In the genomic region with DNA sequence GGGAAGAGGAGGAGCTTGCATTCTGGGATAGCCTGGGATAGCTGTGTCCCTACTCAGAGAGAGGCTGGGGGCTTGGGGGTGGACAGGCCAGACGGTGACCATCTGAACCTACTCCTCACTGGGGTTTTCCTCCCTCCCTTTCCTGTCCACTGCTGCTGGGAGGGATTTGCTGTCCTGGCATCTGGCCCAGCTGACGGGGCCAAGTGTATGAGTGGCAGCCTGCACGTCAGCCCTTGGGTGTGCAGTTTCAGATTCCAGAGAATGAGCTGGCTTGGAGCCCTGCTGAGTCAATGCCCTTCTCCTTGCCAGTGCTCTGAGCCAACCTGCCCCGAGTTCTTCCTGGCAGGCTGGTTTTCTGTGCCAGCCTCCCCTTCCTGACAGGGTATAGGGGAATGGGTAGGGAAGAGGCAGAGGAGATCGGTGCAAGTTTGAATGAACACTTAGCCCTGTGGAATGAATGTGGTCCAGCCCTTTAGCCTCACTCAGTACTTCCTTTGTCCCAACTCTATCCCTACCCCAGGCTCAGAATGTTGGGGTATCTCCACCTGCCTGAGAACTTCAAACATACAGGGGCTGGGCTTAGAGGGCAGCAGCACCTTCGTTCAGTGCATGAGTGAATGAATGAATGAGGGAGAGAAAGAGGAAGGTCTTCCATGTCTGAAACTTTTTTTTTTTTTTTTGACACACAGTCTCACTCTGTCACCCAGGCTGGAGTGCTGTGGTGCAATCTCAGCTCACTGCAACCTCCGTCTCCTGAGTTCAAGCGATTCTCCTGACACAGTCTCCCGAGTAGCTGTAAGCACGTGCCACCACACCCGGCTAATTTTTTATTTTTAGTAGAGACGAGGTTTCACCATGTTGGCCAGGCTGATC, we compare ENCODE assay signal across 8 cellular contexts. TPM values are rescaled to one million over a fixed set of nuclear protein-coding genes. Genes with fewer than 3 reads are reported as not detected.
DNase-seq lines count a peak whose midpoint lies in the region; ATAC-seq and TF ChIP-seq lines count a peak whose summit lies in the region.

No MANE protein-coding gene starts in this region.

- peak; percentile 84 for DNase-seq in DMS53 treated with DMSO at 0.1 percent for 48 hours (lab: John Stamatoyannopoulos, UW; ENCODE audit: unreplicated experiment)
- peak; percentile 39 for DNase-seq in NCI-H1694 (lab: John Stamatoyannopoulos, UW)
- DNase-seq in adipocyte (ENCODE audit: low read depth): peak; percentile 99
- DNase-seq in heart right ventricle: peak; percentile 93 to 95
- peak; percentile 13 for DNase-seq in retina

- H3K9me3 ChIP-seq in adipocyte (ENCODE audit: control insufficient read depth, low read length) (no peaks in the 10 kb centered on the region), heart right ventricle (no peaks in the 10 kb centered on the region)

- peak overlapping the region in 9 of 10 donors; percentile 47 to 93 (median 83) for H3K27ac ChIP-seq in heart right ventricle

- no peak for TF ChIP-seq CTCF in heart right ventricle (IDR thresholded peaks at IDR 0.05)

- ATAC-seq in heart right ventricle (peak; percentile 78 to 91 (median 87)), GM21825 (IDR thresholded peaks at IDR 0.05; ENCODE audit: unreplicated experiment) (no peak), HG02840 (IDR thresholded peaks at IDR 0.05; ENCODE audit: low FRiP score, unreplicated experiment) (no peak), GM18867 (IDR thresholded peaks at IDR 0.05; ENCODE audit: unreplicated experiment) (no peak)

- 31 to 32% methylated on average over 12 of the region's 12 CpGs for WGBS in heart right ventricle, 2 donors

- H3K4me3 ChIP-seq in adipocyte (ENCODE audit: low read length): peak overlapping the region; percentile 71
- peak overlapping the region in 3 of 10 donors; percentile 5 to 17 (median 9) for H3K4me3 ChIP-seq in heart right ventricle

- intact Hi-C loops in heart right ventricle (cut with DNase I): loop anchor here in 2 of 10 donors (2.0 kb wide), 1 partner anchor 29 kb away; the partner anchor contains the start of gene RAB11B (in 2 of the 2)

- peaks cover 26% of the 10 kb centered on the region for H3K4me1 ChIP-seq in adipocyte (ENCODE audit: control insufficient read depth, insufficient read depth, low read length)
- H3K4me1 ChIP-seq in heart right ventricle: peaks cover 8 to 58% (median 47%) of the 10 kb centered on the region in 9 donors

- H3K36me3 ChIP-seq in adipocyte (ENCODE audit: control insufficient read depth, insufficient read depth, low read length, severe bottlenecking): peaks cover 9% of the 10 kb centered on the region
- no peaks in the 10 kb centered on the region for H3K36me3 ChIP-seq in heart right ventricle

- H3K9ac ChIP-seq in adipocyte (ENCODE audit: low read length): peak overlapping the region; percentile 88

- H3K27me3 ChIP-seq in adipocyte (replicated peaks; ENCODE audit: control insufficient read depth, insufficient read depth, low read length) (no peaks in the 10 kb centered on the region), heart right ventricle (peaks cover 0 to 30% (median 0%) of the 10 kb centered on the region in 7 donors)

RNA-seq across cellular contexts. Expression of gene ANGPTL4, which starts 1.8 kb away (rescaled TPM):
- total RNA-seq in heart right ventricle: 100 to 1,000 TPM in 1 of 10 donors, 10 to 100 TPM in 1, 1 to 10 TPM in 8; 1.5 to 154 (median 4.5) TPM
- polyA plus RNA-seq in heart right ventricle: 10 to 100 TPM; 11.3 to 28.7 TPM

RNA-seq across cellular contexts. Expression of gene KANK3, which starts 19.1 kb away (rescaled TPM):
- total RNA-seq in heart right ventricle: 10 to 100 TPM; 10.2 to 26.1 (median 16.7) TPM
- 10 to 100 TPM; 23.8 to 34.0 TPM for polyA plus RNA-seq in heart right ventricle

RNA-seq across cellular contexts. Expression of gene RAB11B, which starts 28.0 kb away (rescaled TPM):
- total RNA-seq in heart right ventricle: 100 to 1,000 TPM; 140 to 178 (median 159) TPM
- polyA plus RNA-seq in heart right ventricle: 100 to 1,000 TPM; 111 to 112 TPM

RNA-seq across cellular contexts. Expression of gene RPS28, which starts 40.9 kb away (rescaled TPM):
- 1,000 to 10,000 TPM in 9 of 10 donors, 100 to 1,000 TPM in 1; 992 to 1,375 (median 1,101) TPM for total RNA-seq in heart right ventricle
- polyA plus RNA-seq in heart right ventricle: 100 to 1,000 TPM; 883 to 920 TPM

RNA-seq across cellular contexts. Expression of gene NDUFA7, which starts 41.0 kb away (rescaled TPM):
- total RNA-seq in heart right ventricle: 100 to 1,000 TPM in 5 of 10 donors, 10 to 100 TPM in 5; 74.7 to 124 (median 99.7) TPM
- 100 to 1,000 TPM; 227 to 436 TPM for polyA plus RNA-seq in heart right ventricle

Comparison
In these comparisons a context has a peak if more than half of its experiments do, and no peak if none do; other contexts are left out.
1. DNase-seq: peak in every context shown above with its lines; median percentile 99 in adipocyte; 94 in heart right ventricle; 84 in DMS53 treated with DMSO at 0.1 percent for 48 hours; 39 in NCI-H1694; 13 in retina.
2. ATAC-seq: peak in heart right ventricle (8 of 8); none in GM21825 (single experiment), HG02840 (single experiment) and GM18867 (single experiment).